In genomic region chr2:41821167-41821566, GRCh38 we compare ENCODE assay signal across 19 cellular contexts.
A peak's percentile ranks its signal among the peaks of the same experiment; 100 is the strongest.
DNase-seq lines count a peak whose midpoint lies in the region; ATAC-seq, FAIRE-seq and TF ChIP-seq lines count a peak whose summit lies in the region.
"Had no signal": no experiment of that assay in that cellular context is flagged by ENCODE, and none has a peak within 500 bp of the region (broad histone marks: within the 10 kb centered on the region; RNA-seq: fewer than 3 reads in every experiment).

No MANE protein-coding gene starts in this region.

- H3K27me3 ChIP-seq in HepG2 (ENCODE audit: control insufficient read depth in 1 of 2, insufficient read depth in 2 of 2, low read length in 2 of 2) (peaks cover 0 to 12% of the 10 kb centered on the region in 2 experiments; a peak in 4 of 5 replicates), right lobe of liver (no peaks in the 10 kb centered on the region), foreskin keratinocyte (peaks cover 8% of the 10 kb centered on the region)

- H3K36me3 ChIP-seq in HepG2 (replicated peaks in 1 of 2; ENCODE audit: control insufficient read depth in 1 of 2, insufficient read depth in 2 of 2, low read length in 2 of 2) (no peaks in the 10 kb centered on the region), right lobe of liver (no peaks in the 10 kb centered on the region), mucosa of descending colon (ENCODE audit: low read depth) (no peaks in the 10 kb centered on the region)
- H3K36me3 ChIP-seq: HAP-1 had no signal

- H3K27ac ChIP-seq in HepG2 (ENCODE audit: extremely low read length, insufficient read depth, low read length) (no peak overlapping the region), right lobe of liver (no peak overlapping the region), VCaP (peak overlapping the region; percentile 71), foreskin keratinocyte (no peak overlapping the region)

- no peak for TF ChIP-seq RAD21 in HepG2 (CRISPR knock-in tag; IDR thresholded peaks at IDR 0.05)

- 3% methylated on average over 2 of the region's 2 CpGs for WGBS in HepG2 (ENCODE audit: low lambda C conversion rate)
- 23% methylated on average over 2 of the region's 2 CpGs for WGBS in right lobe of liver (ENCODE audit: insufficient coverage, low coverage, low lambda C conversion rate, missing lambda C conversion rate)

- no peaks in the 10 kb centered on the region for H3K79me2 ChIP-seq in HepG2 (ENCODE audit: insufficient read depth, low read length)

- H2AFZ ChIP-seq in HepG2 (ENCODE audit: low read length), result no peak overlapping the region

- H3K4me3 ChIP-seq in HepG2 (replicated peaks in 1 of 3; ENCODE audit: insufficient read depth in 1 of 3, low read depth in 2 of 3, low read length in 3 of 3) (no peak overlapping the region), right lobe of liver (no peak overlapping the region), mucosa of descending colon (no peak overlapping the region)
- H3K4me3 ChIP-seq: HAP-1 had no signal

- intact Hi-C loops in HepG2 (cut with micrococcal nuclease; ENCODE audit: unreplicated experiment) (no loop called here), right lobe of liver (cut with DNase I) (no loop called here), mucosa of descending colon (cut with DNase I, micrococcal nuclease) (no loop called here)

- H3K9ac ChIP-seq in HepG2 (ENCODE audit: insufficient read depth, low read depth, low read length), result no peak overlapping the region

- POLR2A ChIA-PET in HepG2 (lab: Yijun Ruan, JAX), result no interaction called here
- POLR2A ChIA-PET in GM10248 (lab: Yijun Ruan, JAX), result no interaction called here

- no peaks in the 10 kb centered on the region for H4K20me1 ChIP-seq in HepG2 (ENCODE audit: insufficient read depth, low read length)

- no peak for TF ChIP-seq CTCF in HepG2 (CRISPR knock-in tag; IDR thresholded peaks at IDR 0.05)
- no peak for TF ChIP-seq CTCF in right lobe of liver (IDR thresholded peaks at IDR 0.05)
- no peak for TF ChIP-seq CTCF in VCaP (conservative IDR thresholded peaks at IDR 0.05)
- no peak for TF ChIP-seq CTCF in mucosa of descending colon (IDR thresholded peaks at IDR 0.05)
- no peak for TF ChIP-seq CTCF in GM10248 (IDR thresholded peaks at IDR 0.05; ENCODE audit: control extremely low read depth, extremely low read depth, low read depth, missing control alignments)
- TF ChIP-seq CTCF in foreskin keratinocyte (conservative IDR thresholded peaks at IDR 0.05), result no peak

- H3K4me2 ChIP-seq in HepG2 (ENCODE audit: low read depth, low read length), result no peak overlapping the region

- no peak for FAIRE-seq in HepG2 (lab: Jason Lieb, UNC)
- FAIRE-seq: GM12892, H54 had no signal

- H3K4me1 ChIP-seq in HepG2 (ENCODE audit: insufficient read depth, low read length) (no peaks in the 10 kb centered on the region), right lobe of liver (no peaks in the 10 kb centered on the region), mucosa of descending colon (ENCODE audit: low read depth) (no peaks in the 10 kb centered on the region), foreskin keratinocyte (no peaks in the 10 kb centered on the region)
- H3K4me1 ChIP-seq: HAP-1 had no signal

- H3K9me3 ChIP-seq in HepG2 (ENCODE audit: low read length) (peaks cover 12% of the 10 kb centered on the region; the same call in 1 of the 2 replicates), right lobe of liver (peaks cover 0 to 3% (median 0%) of the 10 kb centered on the region in 4 donors), mucosa of descending colon (peaks cover 10% of the 10 kb centered on the region)
- H3K9me3 ChIP-seq: HAP-1 had no signal

- in situ Hi-C loops in HepG2 (cut with HindIII; ENCODE audit: extremely low pct_ligation_motif_present, low pct_unique_long_range_greater_than_20kb), result no loop called here

- ATAC-seq in HepG2 (peak; percentile 37; the same call in 1 of the 3 replicates), right lobe of liver (no peak), mucosa of descending colon (peak; percentile 90), foreskin keratinocyte (no peak)

- TF ChIP-seq EP300 in HepG2 (IDR thresholded peaks at IDR 0.05; ENCODE audit: low read depth in 2 of 2, low read length in 2 of 2), result no peak
- no peak for TF ChIP-seq EP300 in HepG2 (CRISPR knock-in tag; IDR thresholded peaks at IDR 0.05; ENCODE audit: borderline replicate concordance)

- no peak for TF ChIP-seq POLR2A in HepG2 (IDR thresholded peaks at IDR 0.05; ENCODE audit: insufficient read depth in 1 of 2, low read depth in 2 of 2, low read length in 2 of 2)
- no peak for TF ChIP-seq POLR2A in right lobe of liver (IDR thresholded peaks at IDR 0.05)

- DNase-seq in HepG2 (ENCODE audit: low spot score) (no peak), right lobe of liver (no peak), mucosa of descending colon (peak in 1 of 3 donors; percentile 19), GM10248 (ENCODE audit: extremely low spot score) (no peak), DMS153 (lab: John Stamatoyannopoulos, UW) (no peak), foreskin keratinocyte (no peak)
- DNase-seq: 8988T; C1 segment of cervical spinal cord; Calu3; CD4-positive, alpha-beta memory T cell; COR-L47; DMS79 treated with DMSO at 0.1 percent for 48 hours; GF-D8; GOT3; HFFc6 had no signal

- no TSS peak for BruUV-seq in HepG2 (replicated peaks; lab: Mats Ljungman, UMichigan)

- CTCF ChIA-PET in HepG2 (lab: Yijun Ruan, JAX; ENCODE audit: low intra/inter-chr PET ratio, low total read pairs) (no interaction called here), GM10248 (lab: Yijun Ruan, JAX) (no interaction called here)

TF ChIP-seq in HepG2, 621 proteins besides CTCF, POLR2A, EP300 and RAD21:
- TF ChIP-seq MTF2 (CRISPR knock-in tag; IDR thresholded peaks at IDR 0.05; ENCODE audit: borderline replicate concordance), result no peak
- peak; percentile 13; the same call in 1 of the 2 replicates for TF ChIP-seq ETV5 (CRISPR knock-in tag; IDR thresholded peaks at IDR 0.05; ENCODE audit: borderline replicate concordance)
- no peak for TF ChIP-seq ZNF619 (CRISPR knock-in tag; IDR thresholded peaks at IDR 0.05)
- no peak for TF ChIP-seq PAWR (CRISPR knock-in tag; IDR thresholded peaks at IDR 0.05; ENCODE audit: borderline replicate concordance)
- TF ChIP-seq MAX (IDR thresholded peaks at IDR 0.05), result peak; percentile 25; the same call in 1 of the 2 replicates
- TF ChIP-seq ZNF317 (CRISPR knock-in tag; IDR thresholded peaks at IDR 0.05), result peak; percentile 79
- no peak for TF ChIP-seq SP5 (CRISPR knock-in tag; IDR thresholded peaks at IDR 0.05; ENCODE audit: borderline replicate concordance, low read depth)

Comparison
In these comparisons a context has a peak if more than half of its experiments do, and no peak if none do; other contexts are left out.
1. ATAC-seq: peak in HepG2 (single experiment) and mucosa of descending colon (single experiment); none in right lobe of liver (0 of 4) and foreskin keratinocyte (single experiment).